Comparison of ENCODE assay signal across 11 cellular contexts in the genomic region with DNA sequence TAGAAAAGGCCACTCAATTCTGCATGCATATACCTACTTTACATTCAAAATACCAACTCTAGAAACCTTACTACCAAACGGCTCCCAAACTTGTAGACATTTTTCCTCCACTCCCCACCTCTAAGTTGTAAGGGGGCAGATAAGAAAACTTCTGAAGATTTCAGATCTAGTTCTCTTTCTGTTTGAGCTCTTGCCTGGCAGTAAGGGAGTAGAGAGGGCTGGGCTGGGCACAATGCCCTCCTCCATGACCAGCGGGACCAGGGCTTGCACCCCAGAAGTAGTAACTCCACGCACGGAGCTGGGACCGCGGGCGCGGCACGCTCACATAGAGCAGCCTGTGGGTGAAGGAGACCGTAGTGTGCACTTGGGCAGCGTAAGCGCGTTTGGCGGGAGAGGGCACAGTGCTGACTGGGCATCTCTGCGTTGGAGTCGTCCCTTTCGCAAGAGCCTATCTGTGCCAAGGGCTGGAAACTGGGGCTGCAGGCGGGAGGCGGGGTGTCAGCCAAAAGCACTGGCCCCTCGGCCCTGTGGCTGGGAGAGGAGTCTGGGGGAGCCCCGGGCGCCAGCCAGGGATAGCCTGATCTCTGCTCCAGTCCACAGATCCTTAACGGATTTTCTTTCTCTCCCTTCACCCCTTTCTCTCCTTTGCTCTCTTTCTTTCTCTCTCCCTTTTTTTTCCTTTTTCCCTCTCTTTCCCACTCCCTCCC. TPM values are rescaled to one million over a fixed set of nuclear protein-coding genes. Genes with fewer than 3 reads are reported as not detected.
A peak's percentile ranks its signal among the peaks of the same experiment; 100 is the strongest.
DNase-seq lines count a peak whose midpoint lies in the region; ATAC-seq, FAIRE-seq and TF ChIP-seq lines count a peak whose summit lies in the region.
"Had no signal": no experiment of that assay in that cellular context is flagged by ENCODE, and none has a peak within 500 bp of the region (broad histone marks: within the 10 kb centered on the region; RNA-seq: fewer than 3 reads in every experiment).

No MANE protein-coding gene starts in this region.

- H3K56ac ChIP-seq in mesendoderm (ENCODE audit: low read length), result peak overlapping the region; percentile 87

- no CpG with 5 or more reads among the region's 23 CpGs for WGBS in mesendoderm (ENCODE audit: extremely low coverage, insufficient coverage, low lambda C conversion rate)
- WGBS in lower leg skin, 2 donors, result 3 to 4% methylated on average over 13 to 22 of the region's 23 CpGs

- H3K36me3 Mint-ChIP-seq in astrocyte (ENCODE audit: low read depth, unreplicated experiment), result no peaks in the 10 kb centered on the region

- H3K4me3 ChIP-seq in astrocyte (ENCODE audit: insufficient read depth, low read depth, low read length) (no peak overlapping the region), mesendoderm (ENCODE audit: low read length) (peak overlapping the region; percentile 60), lower leg skin (ENCODE audit: low read depth, poor library complexity, severe bottlenecking) (no peak overlapping the region)

- no peak overlapping the region for H2BK5ac ChIP-seq in mesendoderm (ENCODE audit: low read length)

- H3K18ac ChIP-seq in mesendoderm (ENCODE audit: low read length), result no peak overlapping the region

- H4K8ac ChIP-seq in mesendoderm (ENCODE audit: low read depth, low read length), result no peak overlapping the region

- H4K20me1 ChIP-seq in astrocyte (ENCODE audit: insufficient read depth, low read length), result no peaks in the 10 kb centered on the region

- H3K4me2 ChIP-seq in astrocyte (ENCODE audit: low read length) (peak overlapping the region; percentile 79), mesendoderm (ENCODE audit: low read length) (peak overlapping the region; percentile 98)

- H3K27ac ChIP-seq in astrocyte (ENCODE audit: low read depth, low read length) (no peak overlapping the region), mesendoderm (ENCODE audit: low read depth, low read length) (no peak overlapping the region)
- H3K27ac ChIP-seq: prostate gland had no signal

- no peak overlapping the region for H2AK5ac ChIP-seq in mesendoderm (ENCODE audit: low read length)

- H3K9ac ChIP-seq in astrocyte (ENCODE audit: low read length), result no peak overlapping the region
- H3K9ac ChIP-seq in mesendoderm (ENCODE audit: low read length), result peak overlapping the region; percentile 75

- H3K23ac ChIP-seq in mesendoderm (ENCODE audit: low read length), result peak overlapping the region; percentile 57

- H3K79me2 ChIP-seq in astrocyte (ENCODE audit: insufficient read depth, low read length) (no peaks in the 10 kb centered on the region), mesendoderm (ENCODE audit: control insufficient read depth, insufficient read depth, low read length) (no peaks in the 10 kb centered on the region)

- FAIRE-seq in astrocyte (lab: Jason Lieb, UNC), result no peak

- H2AFZ ChIP-seq in astrocyte (ENCODE audit: low read depth, low read length), result peak overlapping the region; percentile 35

- H3K4me3 Mint-ChIP-seq in astrocyte (ENCODE audit: unreplicated experiment), result peak overlapping the region; percentile 79
- H3K4me3 Mint-ChIP-seq: HFFc6 had no signal

- peaks cover 44% of the 10 kb centered on the region for H3K27me3 Mint-ChIP-seq in astrocyte (ENCODE audit: low read depth, unreplicated experiment)

- no peaks in the 10 kb centered on the region for H3K79me1 ChIP-seq in mesendoderm (ENCODE audit: low read length)

- intact Hi-C loops in lower leg skin (cut with DNase I; ENCODE audit: low total_unique reads), result no loop called here

- peaks cover 1% of the 10 kb centered on the region for H3K4me1 Mint-ChIP-seq in astrocyte (ENCODE audit: low read depth, unreplicated experiment)

- DNase-seq in DMS153 (lab: John Stamatoyannopoulos, UW) (peak; percentile 36), NCI-H1105 treated with DMSO at 0.1 percent for 48 hours (lab: John Stamatoyannopoulos, UW) (peak; percentile 91), astrocyte (ENCODE audit: low read depth) (peak; percentile 8), mesendoderm (no peak), lower leg skin (ENCODE audit: low spot score in 2 of 2) (no peak), nucleus accumbens (lab: John Stamatoyannopoulos, UW) (no peak), hippocampal formation (lab: John Stamatoyannopoulos, UW) (no peak)
- DNase-seq: HFFc6 had no signal

- H3K4me1 ChIP-seq in astrocyte (ENCODE audit: insufficient read depth, low read length), result no peaks in the 10 kb centered on the region
- H3K4me1 ChIP-seq in mesendoderm (ENCODE audit: control insufficient read depth, low read depth, low read length), result no peaks in the 10 kb centered on the region
- H3K4me1 ChIP-seq: prostate gland had no signal

- no peak overlapping the region for H2BK15ac ChIP-seq in mesendoderm (replicated peaks; ENCODE audit: low read depth)

- H3K36me3 ChIP-seq in astrocyte (ENCODE audit: insufficient read depth, low read length) (no peaks in the 10 kb centered on the region), mesendoderm (ENCODE audit: control insufficient read depth, insufficient read depth, low read length) (no peaks in the 10 kb centered on the region)
- H3K36me3 ChIP-seq: prostate gland had no signal

- H3K27ac Mint-ChIP-seq in astrocyte (ENCODE audit: unreplicated experiment), result no peak overlapping the region
- H3K27ac Mint-ChIP-seq: CD14-positive monocyte, HFFc6 had no signal

- no peak for ATAC-seq in HG03159 (IDR thresholded peaks at IDR 0.05; ENCODE audit: unreplicated experiment)

- H3K4ac ChIP-seq in mesendoderm (ENCODE audit: low read depth, low read length), result no peak overlapping the region

- no peak overlapping the region for H4K5ac ChIP-seq in mesendoderm (ENCODE audit: low read length)

- TF ChIP-seq CTCF in astrocyte (IDR thresholded peaks at IDR 0.05; ENCODE audit: insufficient read depth, low read depth, low read length), result no peak
- no peak for TF ChIP-seq CTCF in lower leg skin (IDR thresholded peaks at IDR 0.05)

- H3K9me3 Mint-ChIP-seq in astrocyte (ENCODE audit: unreplicated experiment), result no peaks in the 10 kb centered on the region
- H3K9me3 Mint-ChIP-seq: HFFc6 had no signal

- H3K27me3 ChIP-seq in astrocyte (ENCODE audit: insufficient read depth, low read length) (peaks cover 17% of the 10 kb centered on the region), mesendoderm (ENCODE audit: insufficient read depth, low read length, poor library complexity) (no peaks in the 10 kb centered on the region)

- H2BK120ac ChIP-seq in mesendoderm (ENCODE audit: low read depth, low read length), result no peak overlapping the region

- H3K9me3 ChIP-seq in astrocyte (ENCODE audit: insufficient read depth, low read depth, low read length), result no peaks in the 10 kb centered on the region
- H3K9me3 ChIP-seq: prostate gland had no signal

- TF ChIP-seq POLR2A in lower leg skin (IDR thresholded peaks at IDR 0.05), result no peak

RNA-seq across cellular contexts. Expression of a gene that starts 32.4 kb away (rescaled TPM):
- total RNA-seq in astrocyte, result 8.5 and 10.0 TPM in 2 replicates
- polyA plus RNA-seq in mesendoderm (2013, experiment 1 of 2), result 5.7 TPM
- 5.7 TPM for polyA plus RNA-seq in mesendoderm (2013, experiment 2 of 2)
- total RNA-seq in lower leg skin, result 1 to 10 TPM; 1.5 to 3.6 (median 2.5) TPM

Comparison
In these comparisons a context has a peak if more than half of its experiments do, and no peak if none do; other contexts are left out.
1. DNase-seq: peak in DMS153 (single experiment), NCI-H1105 treated with DMSO at 0.1 percent for 48 hours (single experiment) and astrocyte (single experiment); none in mesendoderm (single experiment), lower leg skin (0 of 2), nucleus accumbens (0 of 56) and hippocampal formation (0 of 2).